8 cellular contexts compared by ENCODE assay signal in the genomic region with DNA sequence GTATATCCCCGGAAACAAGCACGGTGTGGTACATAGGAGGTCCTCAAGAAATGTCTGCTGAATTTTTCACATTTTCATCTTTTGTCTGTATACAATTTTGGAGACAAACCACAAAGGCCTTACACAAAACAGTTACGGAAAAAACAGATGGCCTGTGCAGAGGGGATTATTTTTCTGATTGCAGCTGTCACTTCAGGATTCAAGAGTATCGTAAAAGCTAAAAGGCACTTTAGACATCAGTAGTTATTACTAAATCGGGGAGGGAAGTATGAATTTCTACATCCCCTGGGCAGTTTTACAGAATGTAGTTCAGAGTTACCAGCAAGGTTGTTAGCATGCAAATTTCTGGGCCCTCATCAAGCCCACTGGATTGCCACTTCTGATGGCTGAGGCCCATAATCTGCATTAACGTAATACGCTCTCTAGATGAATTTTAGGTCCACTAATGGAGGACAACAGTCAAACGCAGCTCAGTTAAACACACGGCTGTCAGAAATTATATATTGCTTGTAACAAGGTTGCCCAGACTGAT. TPM values are rescaled to one million over a fixed set of nuclear protein-coding genes. Genes with fewer than 3 reads are reported as not detected.
DNase-seq lines count a peak whose midpoint lies in the region; ATAC-seq and TF ChIP-seq lines count a peak whose summit lies in the region.

No MANE protein-coding gene starts in this region.

- H3K27ac Mint-ChIP-seq in stimulated activated memory B cell treated with anti-CD40 and anti-IgM and Interleukin-4, amounts not matched to agents 10 μg/mL and 1 μg/mL and 100 μg/mL, for 72 hours = peak overlapping the region; percentile 91

- peaks cover 32% of the 10 kb centered on the region for H3K4me1 ChIP-seq in OCI-LY7 (ENCODE audit: insufficient read depth, low read length, poor library complexity, severe bottlenecking)
- H3K4me1 ChIP-seq in esophagus squamous epithelium = peaks cover 14 to 51% (median 18%) of the 10 kb centered on the region in 3 donors

- H3K4me3 Mint-ChIP-seq in stimulated activated memory B cell treated with anti-CD40 and anti-IgM and Interleukin-4, amounts not matched to agents 10 μg/mL and 1 μg/mL and 100 μg/mL, for 72 hours = peak overlapping the region; percentile 93

- no peaks in the 10 kb centered on the region for H3K9me3 Mint-ChIP-seq in stimulated activated memory B cell treated with anti-CD40 and anti-IgM and Interleukin-4, amounts not matched to agents 10 μg/mL and 1 μg/mL and 100 μg/mL, for 72 hours

- intact Hi-C loops in OCI-LY7 (cut with micrococcal nuclease; ENCODE audit: unreplicated experiment) = loop anchor here (5.0 kb wide), 1 partner anchor 209 kb away; a partner anchor contains a TSS
- intact Hi-C loops in esophagus squamous epithelium (cut with DNase I) = no loop called here
- intact Hi-C loops in lower leg skin (cut with DNase I; ENCODE audit: low total_unique reads) = no loop called here

- H3K36me3 ChIP-seq in OCI-LY7 (ENCODE audit: insufficient read depth, low read length) = peaks cover 15% of the 10 kb centered on the region
- peaks cover 0 to 15% (median 3%) of the 10 kb centered on the region in 3 donors for H3K36me3 ChIP-seq in esophagus squamous epithelium

- TF ChIP-seq POLR2A in esophagus squamous epithelium (IDR thresholded peaks at IDR 0.05) (no peak), lower leg skin (IDR thresholded peaks at IDR 0.05) (no peak)

- no peaks in the 10 kb centered on the region for H3K9me3 ChIP-seq in OCI-LY7 (ENCODE audit: low read length)
- H3K9me3 ChIP-seq in esophagus squamous epithelium = no peaks in the 10 kb centered on the region

- no peak for ATAC-seq in stimulated activated memory B cell treated with anti-CD40 and anti-IgM and Interleukin-4, amounts not matched to agents 10 μg/mL and 1 μg/mL and 100 μg/mL, for 72 hours

- H3K27ac ChIP-seq in OCI-LY7 (ENCODE audit: low read depth, low read length, poor library complexity, severe bottlenecking) (peak overlapping the region; percentile 46), esophagus squamous epithelium (peak overlapping the region; percentile 92 to 97 (median 96))

- peak overlapping the region; percentile 73 for H3K4me3 ChIP-seq in OCI-LY7 (ENCODE audit: low read depth, low read length, poor library complexity, severe bottlenecking)
- H3K4me3 ChIP-seq in esophagus squamous epithelium = peak overlapping the region; percentile 77 to 92 (median 88)
- no peak overlapping the region for H3K4me3 ChIP-seq in lower leg skin (ENCODE audit: low read depth, poor library complexity, severe bottlenecking)

- TF ChIP-seq CTCF in OCI-LY7 (conservative IDR thresholded peaks at IDR 0.05; ENCODE audit: low read length) = no peak
- TF ChIP-seq CTCF in esophagus squamous epithelium (IDR thresholded peaks at IDR 0.05) = no peak
- TF ChIP-seq CTCF in lower leg skin (IDR thresholded peaks at IDR 0.05) = no peak

- DNase-seq in NCI-H446 treated with DMSO at 0.1 percent for 48 hours (lab: John Stamatoyannopoulos, UW) (peak; percentile 25), NCI-H446 (lab: John Stamatoyannopoulos, UW) (no peak), OCI-LY7 (ENCODE audit: low spot score) (peak; percentile 31), esophagus squamous epithelium (lab: John Stamatoyannopoulos, UW) (no peak), lower leg skin (ENCODE audit: low spot score in 2 of 2) (no peak), amygdala (lab: John Stamatoyannopoulos, UW) (no peak), NCI-H526 (lab: John Stamatoyannopoulos, UW) (no peak)

- H2AFZ ChIP-seq in OCI-LY7 (ENCODE audit: low read length) = peak overlapping the region; percentile 68

- no peaks in the 10 kb centered on the region for H3K27me3 ChIP-seq in esophagus squamous epithelium

- CTCF ChIA-PET in OCI-LY7 (lab: Charles Lee; ENCODE audit: unreplicated experiment) = interaction anchor here (1.0 kb wide), 1 partner anchor 52 kb away, joined by 3 read pairs; no protein-coding TSS in a partner anchor

- H3K36me3 Mint-ChIP-seq in stimulated activated memory B cell treated with anti-CD40 and anti-IgM and Interleukin-4, amounts not matched to agents 10 μg/mL and 1 μg/mL and 100 μg/mL, for 72 hours = peaks cover 16% of the 10 kb centered on the region

- BruUV-seq in OCI-LY7 (replicated peaks; lab: Mats Ljungman, UMichigan) = no TSS peak

- no peaks in the 10 kb centered on the region for H3K27me3 Mint-ChIP-seq in stimulated activated memory B cell treated with anti-CD40 and anti-IgM and Interleukin-4, amounts not matched to agents 10 μg/mL and 1 μg/mL and 100 μg/mL, for 72 hours

- POLR2A ChIA-PET in OCI-LY7 (lab: Charles Lee) = interaction anchor here (0.6 to 1.3 kb wide), 3 partner anchors 13 to 568 kb away, joined by 4 to 6 read pairs (median 4); no protein-coding TSS in a partner anchor

- no peaks in the 10 kb centered on the region for H3K9me2 ChIP-seq in OCI-LY7 (ENCODE audit: insufficient read depth, low read length)

- no peaks in the 10 kb centered on the region for H4K20me1 ChIP-seq in OCI-LY7 (ENCODE audit: insufficient read depth, low read length)

- H3K4me1 Mint-ChIP-seq in stimulated activated memory B cell treated with anti-CD40 and anti-IgM and Interleukin-4, amounts not matched to agents 10 μg/mL and 1 μg/mL and 100 μg/mL, for 72 hours = peaks cover 63% of the 10 kb centered on the region

- peaks cover 28% of the 10 kb centered on the region; the same call in 1 of the 2 replicates for H3K79me2 ChIP-seq in OCI-LY7 (ENCODE audit: insufficient read depth, low read depth, low read length)

- 62 to 64% methylated on average over 9 of the region's 9 CpGs for WGBS in esophagus squamous epithelium, 2 donors
- 67 to 75% methylated on average over 9 of the region's 9 CpGs for whole genome bisulfite sequencing in lower leg skin, 2 donors

- peak overlapping the region; percentile 96 for H3K4me2 ChIP-seq in OCI-LY7 (ENCODE audit: low read length)

RNA-seq across cellular contexts. Expression of a gene that starts 1.2 kb away (rescaled TPM):
- 26.1 and 26.8 TPM in 2 replicates for total RNA-seq in OCI-LY7 (2014; rRNA removed; shearing (Covaris generic))
- total RNA-seq in OCI-LY7 (2022) (32.0 and 32.6 TPM in 2 replicates), esophagus squamous epithelium (10 to 100 TPM; 26.7 to 45.6 (median 41.1) TPM), lower leg skin (10 to 100 TPM; 37.6 to 42.5 (median 40.7) TPM)

Comparison
In these comparisons a context has a peak if more than half of its experiments do, and no peak if none do; other contexts are left out.
1. DNase-seq: peak in NCI-H446 treated with DMSO at 0.1 percent for 48 hours (single experiment) and OCI-LY7 (single experiment); none in NCI-H446 (0 of 2), esophagus squamous epithelium (single experiment), lower leg skin (0 of 2), amygdala (0 of 56) and NCI-H526 (0 of 2).